In genomic region chr6:5108536-5108935, GRCh38 we compare ENCODE assay signal across 17 cellular contexts. TPM values are rescaled to one million over a fixed set of nuclear protein-coding genes. Genes with fewer than 3 reads are reported as not detected.
"Had no signal": no experiment of that assay in that cellular context is flagged by ENCODE, and none has a peak within 500 bp of the region (broad histone marks: within the 10 kb centered on the region; RNA-seq: fewer than 3 reads in every experiment).

No MANE protein-coding gene starts in this region.

- DNase-seq: activated CD4-positive, alpha-beta T cell treated with anti-CD3 and anti-CD28 coated beads for 1 hour; activated CD8-positive, alpha-beta memory T cell treated with anti-CD3 and anti-CD28 coated beads for 24 hours; activated CD8-positive, alpha-beta memory T cell treated with anti-CD3 and anti-CD28 coated beads, Interleukin-2, amount 50 U/mL, for 48 hours; activated effector memory CD4-positive, alpha-beta T cell treated with Interleukin-2 at 50 U/mL for 16 hours; activated naive CD4-positive, alpha-beta T cell treated with anti-CD3 and anti-CD28 coated beads, Interleukin-2, amount 10 ng/mL, durations not matched to agents 7 days and 5 days; activated naive CD8-positive, alpha-beta T cell treated with anti-CD3 and anti-CD28 coated beads, Interleukin-2, amount 50 U/mL, for 24 hours; activated T-cell treated with anti-CD3 and anti-CD28 coated beads, Interleukin-2, amount 50 U/mL, for 48 hours; cerebellar nuclear complex; cortex of kidney; effector memory CD4-positive, alpha-beta T cell; esophagus squamous epithelium; naive thymus-derived CD8-positive, alpha-beta T cell; ovary; psoas muscle; right lobe of liver; stimulated activated naive CD4-positive, alpha-beta T cell had no signal

- H3K36me3 ChIP-seq: esophagus squamous epithelium, ovary, right lobe of liver had no signal

- H2AFZ ChIP-seq: hepatocyte had no signal

- H3K9me3 ChIP-seq: esophagus squamous epithelium, ovary, psoas muscle, right lobe of liver had no signal

- H3K27ac ChIP-seq: esophagus squamous epithelium, hepatocyte, ovary, right lobe of liver had no signal

- H3K79me2 ChIP-seq: hepatocyte had no signal

- H3K27me3 ChIP-seq: esophagus squamous epithelium, hepatocyte, ovary, right lobe of liver had no signal

- ATAC-seq: activated naive CD8-positive, alpha-beta T cell treated with anti-CD3 and anti-CD28 coated beads, Interleukin-2, amount 50 U/mL, for 24 hours; naive thymus-derived CD8-positive, alpha-beta T cell; right lobe of liver had no signal

- H3K4me3 ChIP-seq: esophagus squamous epithelium, hepatocyte, ovary, psoas muscle, right lobe of liver had no signal

- H3K4me1 ChIP-seq: right lobe of liver had no signal

RNA-seq across cellular contexts. Expression of gene PPP1R3G, which starts 23.4 kb away (rescaled TPM):
- polyA plus RNA-seq: naive thymus-derived CD8-positive, alpha-beta T cell had no signal
